ENCODE assay signal across 13 cellular contexts in the genomic region with DNA sequence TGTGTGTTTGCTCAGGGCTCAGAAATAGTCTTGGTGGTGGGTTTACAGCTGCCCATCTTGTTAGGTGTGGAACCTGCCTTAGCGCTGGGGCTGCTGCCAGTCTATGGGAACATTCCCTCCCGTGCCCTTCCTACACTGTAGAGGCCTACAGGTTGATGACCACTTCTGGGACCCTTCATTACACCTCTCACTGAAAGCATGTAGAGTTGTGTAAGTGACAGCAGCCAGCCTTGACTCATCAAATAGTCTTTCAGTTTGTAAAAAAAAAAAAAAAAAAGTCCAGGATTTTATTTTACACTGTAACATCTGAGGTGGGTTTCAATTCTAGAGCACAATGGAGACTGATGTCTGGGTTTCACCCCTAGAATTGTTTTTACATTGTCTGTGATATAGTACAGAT.
"Had no signal": no experiment of that assay in that cellular context is flagged by ENCODE, and none has a peak within 500 bp of the region (broad histone marks: within the 10 kb centered on the region; RNA-seq: fewer than 3 reads in every experiment).

No MANE protein-coding gene starts in this region.

- H3K4me3 Mint-ChIP-seq: activated CD4-positive, alpha-beta T cell treated with anti-CD3 and anti-CD28 coated beads, Interleukin-2, amount 10 ng/mL, durations not matched to agents 24 days and 14 days; activated naive CD4-positive, alpha-beta T cell treated with anti-CD3 and anti-CD28 coated beads, Interleukin-2, amount 10 ng/mL, durations not matched to agents 7 days and 5 days; activated T-helper 17 cell treated with anti-CD3 and anti-CD28 coated beads, Interleukin-2, amount 50 U/mL, for 72 hours had no signal

- H3K36me3 Mint-ChIP-seq: activated naive CD4-positive, alpha-beta T cell treated with anti-CD3 and anti-CD28 coated beads, Interleukin-2, amount 10 ng/mL, durations not matched to agents 7 days and 5 days had no signal

- H3K27ac ChIP-seq: adrenal gland, body of pancreas, uterus had no signal

- ATAC-seq: activated T-helper 17 cell treated with anti-CD3 and anti-CD28 coated beads, Interleukin-2, amount 50 U/mL, for 72 hours; body of pancreas had no signal

- H3K4me3 ChIP-seq: adrenal gland, body of pancreas, stomach, uterus had no signal

- H3K9me3 Mint-ChIP-seq: activated naive CD4-positive, alpha-beta T cell treated with anti-CD3 and anti-CD28 coated beads, Interleukin-2, amount 10 ng/mL, durations not matched to agents 7 days and 5 days; activated T-helper 17 cell treated with anti-CD3 and anti-CD28 coated beads, Interleukin-2, amount 50 U/mL, for 72 hours had no signal

- H3K36me3 ChIP-seq: adrenal gland, uterus had no signal

- H3K27ac Mint-ChIP-seq: activated CD4-positive, alpha-beta T cell treated with anti-CD3 and anti-CD28 coated beads, Interleukin-2, amount 10 ng/mL, durations not matched to agents 24 days and 14 days; activated naive CD4-positive, alpha-beta T cell treated with anti-CD3 and anti-CD28 coated beads, Interleukin-2, amount 10 ng/mL, durations not matched to agents 7 days and 5 days; activated T-helper 17 cell treated with anti-CD3 and anti-CD28 coated beads, Interleukin-2, amount 50 U/mL, for 72 hours had no signal

- H3K9me3 ChIP-seq: adrenal gland, body of pancreas, uterus had no signal

- H3K4me1 ChIP-seq: adrenal gland, uterus had no signal

- DNase-seq: activated CD4-positive, alpha-beta T cell treated with anti-CD3 and anti-CD28 coated beads, Interleukin-2, amount 10 ng/mL, durations not matched to agents 24 days and 14 days; activated CD8-positive, alpha-beta memory T cell treated with anti-CD3 and anti-CD28 coated beads for 24 hours; activated naive CD4-positive, alpha-beta T cell treated with anti-CD3 and anti-CD28 coated beads, Interleukin-2, amount 10 ng/mL, durations not matched to agents 7 days and 5 days; adrenal gland; body of pancreas; dermis blood vessel endothelial cell; hippocampal formation; stimulated activated CD4-positive, alpha-beta T cell treated with anti-CD3 and anti-CD28 coated beads, Interleukin-15, amount 100 ng/mL, for 24 hours; stimulated activated CD4-positive, alpha-beta T cell treated with anti-CD3 and anti-CD28 coated beads, Interleukin-4, amount 100 ng/mL, for 4 hours; stomach; T-helper 1 cell; uterus had no signal

- H3K27me3 Mint-ChIP-seq: activated CD4-positive, alpha-beta T cell treated with anti-CD3 and anti-CD28 coated beads, Interleukin-2, amount 10 ng/mL, durations not matched to agents 24 days and 14 days; activated T-helper 17 cell treated with anti-CD3 and anti-CD28 coated beads, Interleukin-2, amount 50 U/mL, for 72 hours had no signal

- H3K27me3 ChIP-seq: adrenal gland, stomach, uterus had no signal
